ENCODE assay signal across 8 cellular contexts in the genomic region with DNA sequence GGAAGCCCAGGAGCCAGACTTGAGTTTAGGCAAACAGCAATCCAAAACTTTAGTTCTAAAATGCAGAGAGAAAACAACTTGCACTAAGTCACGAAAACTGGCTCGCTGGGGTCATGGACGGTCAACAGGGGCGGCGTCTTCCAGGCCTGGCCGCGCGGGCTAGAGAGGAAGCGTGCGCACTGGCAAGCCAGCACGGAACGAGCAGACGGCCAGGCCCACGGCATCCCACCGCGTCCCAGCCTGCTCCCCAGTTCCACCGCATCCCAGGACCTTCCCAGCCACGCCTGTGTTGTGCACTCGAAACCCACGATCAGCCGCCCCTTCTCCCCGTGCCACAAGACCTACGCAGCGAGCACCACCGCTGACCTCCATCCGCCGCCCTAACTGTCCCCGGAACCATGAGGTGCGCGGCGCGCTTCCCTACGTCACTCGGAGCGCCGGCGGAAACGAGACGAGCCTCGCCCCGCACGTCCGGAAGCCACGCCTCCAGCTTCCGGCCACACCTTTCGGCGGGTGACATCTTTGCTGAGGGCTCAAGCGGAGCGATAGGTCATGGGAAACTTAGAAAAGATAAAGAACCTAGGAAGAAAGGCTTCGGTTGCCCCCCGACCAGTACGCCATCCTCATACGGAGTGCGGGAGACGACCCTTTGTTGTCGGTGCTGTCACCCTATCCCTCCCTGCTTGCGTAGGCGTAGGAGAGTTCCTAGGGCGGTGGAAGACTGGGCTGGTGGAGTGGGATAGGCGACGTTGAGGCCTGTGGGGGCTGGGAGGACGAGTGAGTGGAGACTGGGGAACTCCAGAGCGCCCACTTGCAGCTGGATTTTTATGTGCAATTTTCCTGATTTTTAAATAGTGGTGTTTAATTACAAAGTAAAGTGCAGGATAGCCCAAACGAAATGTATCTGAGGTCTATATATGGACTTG. TPM values are rescaled to one million over a fixed set of nuclear protein-coding genes. Genes with fewer than 3 reads are reported as not detected.
DNase-seq lines count a peak whose midpoint lies in the region; ATAC-seq and TF ChIP-seq lines count a peak whose summit lies in the region.

TSS of gene TBRG4 (minus strand) at position 400 of the 926 bp plus-strand sequence. CDS start 2,460 bp downstream, outside the sequence.

- peak within 1 kb of the TSS; percentile 45 for H2AFZ ChIP-seq in SU-DHL-6 (ENCODE audit: low read depth, low read length, severe bottlenecking)

- H3K27me3 ChIP-seq in SU-DHL-6 (ENCODE audit: low read length) (no peaks in the 10 kb centered on the region), ovary (no peaks in the 10 kb centered on the region), thyroid gland (no peaks in the 10 kb centered on the region)

- 0 to 1% (median 0%) methylated on average over 64 of the region's 64 CpGs for WGBS in ovary, 3 donors
- 0 to 1% methylated on average over 39 to 64 of the region's 64 CpGs for WGBS in thyroid gland, 2 donors

- peak within 1 kb of the TSS; percentile 71 for H3K9ac ChIP-seq in SU-DHL-6 (ENCODE audit: low read length)

- H3K4me2 ChIP-seq in SU-DHL-6 (ENCODE audit: low read depth, low read length, poor library complexity, severe bottlenecking), result peak within 1 kb of the TSS; percentile 92

- H3K27ac ChIP-seq in SU-DHL-6 (ENCODE audit: low read depth, low read length), result peak within 1 kb of the TSS; percentile 61
- peak within 1 kb of the TSS; percentile 63 to 90 for H3K27ac ChIP-seq in ovary
- H3K27ac ChIP-seq in thyroid gland, result peak within 1 kb of the TSS; percentile 87 to 93 (median 90)

- peak within 1 kb of the TSS; percentile 80 for H3K4me3 ChIP-seq in SU-DHL-6 (ENCODE audit: insufficient read depth, low read length, poor library complexity, severe bottlenecking)
- peak within 1 kb of the TSS; percentile 83 for H3K4me3 ChIP-seq in ovary
- peak within 1 kb of the TSS; percentile 29 to 62 (median 53) for H3K4me3 ChIP-seq in thyroid gland (replicated peaks in 1 of 3)

- TF ChIP-seq CTCF in GM12873 (IDR thresholded peaks at IDR 0.05; ENCODE audit: insufficient read depth, low read depth, low read length, missing control alignments) (peak; percentile 21), SU-DHL-6 (IDR thresholded peaks at IDR 0.05; ENCODE audit: insufficient read depth, low read length, poor library complexity, severe bottlenecking) (peak; percentile 13), ovary (IDR thresholded peaks at IDR 0.05) (peak in 1 of 3 donors; percentile 39), thyroid gland (IDR thresholded peaks at IDR 0.05) (peak in 5 of 6 experiments; percentile 26 to 46 (median 34))

- peaks cover 21% of the 10 kb centered on the region; the same call in 1 of the 2 replicates for H4K20me1 ChIP-seq in SU-DHL-6 (ENCODE audit: low read depth, low read length)

- ATAC-seq in HG02759 (IDR thresholded peaks at IDR 0.05; ENCODE audit: unreplicated experiment) (peak; percentile 94), Right ventricle myocardium inferior (peak; percentile 99)

- H3K4me1 ChIP-seq in ovary (ENCODE audit: insufficient read depth) (peaks cover 6% of the 10 kb centered on the region), thyroid gland (peaks cover 5 to 15% of the 10 kb centered on the region in 2 donors)

- peaks cover 12% of the 10 kb centered on the region; the same call in 1 of the 2 replicates for H3K36me3 ChIP-seq in SU-DHL-6 (ENCODE audit: low read length)
- no peaks in the 10 kb centered on the region for H3K36me3 ChIP-seq in ovary
- peaks cover 22 to 24% of the 10 kb centered on the region in 2 donors for H3K36me3 ChIP-seq in thyroid gland

- H3F3A ChIP-seq in SU-DHL-6 (ENCODE audit: insufficient read depth), result peaks cover 9% of the 10 kb centered on the region; the same call in 1 of the 2 replicates

- TF ChIP-seq EP300 in ovary (IDR thresholded peaks at IDR 0.05), result no peak

- H3K9me3 ChIP-seq in SU-DHL-6 (ENCODE audit: insufficient read depth, low read length) (no peaks in the 10 kb centered on the region), ovary (no peaks in the 10 kb centered on the region), thyroid gland (no peaks in the 10 kb centered on the region)

- TF ChIP-seq POLR2A in ovary (IDR thresholded peaks at IDR 0.05) (peak; percentile 98), thyroid gland (IDR thresholded peaks at IDR 0.05) (peak; percentile 27 to 90)

- H3K9me2 ChIP-seq in SU-DHL-6 (replicated peaks; ENCODE audit: insufficient read depth, low read length), result no peaks in the 10 kb centered on the region

- DNase-seq in NCI-H128 (lab: John Stamatoyannopoulos, UW; ENCODE audit: unreplicated experiment), result peak; percentile 84
- DNase-seq in activated naive CD8-positive, alpha-beta T cell treated with anti-CD3 and anti-CD28 coated beads, Interleukin-2, amount 50 U/mL, for 16 hours (ENCODE audit: low read depth, low spot score), result peak; percentile 89
- peak; percentile 97 for DNase-seq in Right ventricle myocardium inferior (ENCODE audit: missing footprints)
- peak; percentile 90 to 96 (median 92) for DNase-seq in ovary
- peak; percentile 94 to 96 for DNase-seq in thyroid gland

- H3K79me2 ChIP-seq in SU-DHL-6 (ENCODE audit: insufficient read depth, low read length), result peaks cover 47% of the 10 kb centered on the region

- intact Hi-C loops in Right ventricle myocardium inferior (cut with DNase I), result loop anchor here (1.0 to 10.0 kb wide), 4 partner anchors 111 to 537 kb away; partner anchors contain the start of genes CCM2, DDX56 and PURB
- intact Hi-C loops in ovary (cut with DNase I), result loop anchor here in 2 of 4 donors (10.0 kb wide), 3 partner anchors 127 to 227 kb away; partner anchors contain the start of gene PURB (in 1 of the 2)
- intact Hi-C loops in thyroid gland (cut with DNase I), result no loop called here

RNA-seq across cellular contexts. Expression of gene TBRG4, which starts in this region (rescaled TPM):
- 82.4 TPM for total RNA-seq in Right ventricle myocardium inferior
- 10 to 100 TPM; 28.9 to 67.5 (median 50.8) TPM for total RNA-seq in ovary
- polyA plus RNA-seq in ovary, result 10 to 100 TPM; 28.6 to 34.0 TPM
- 10 to 100 TPM; 40.0 to 57.6 (median 49.3) TPM for total RNA-seq in thyroid gland

Comparison
In these comparisons a context has a peak if more than half of its experiments do, and no peak if none do; other contexts are left out.
1. Peak in every context shown above with its lines: DNase-seq, ATAC-seq, H3K4me3 ChIP-seq and H3K27ac ChIP-seq.